Comparison of ENCODE assay signal across 8 cellular contexts in genomic region chr3:51434746-51435323, GRCh38. TPM values are rescaled to one million over a fixed set of nuclear protein-coding genes. Genes with fewer than 3 reads are reported as not detected.
DNase-seq lines count a peak whose midpoint lies in the region; ATAC-seq and TF ChIP-seq lines count a peak whose summit lies in the region.

No MANE protein-coding gene starts in this region.

- DNase-seq in DMS79 treated with DMSO at 0.1 percent for 48 hours (lab: John Stamatoyannopoulos, UW) (peak; percentile 2), DMS79 (lab: John Stamatoyannopoulos, UW) (no peak), SK-N-DZ (ENCODE audit: low spot score) (peak; percentile 31), breast epithelium (ENCODE audit: low spot score in 2 of 2) (no peak), kidney glomerular epithelial cell (lab: John Stamatoyannopoulos, UW) (peak; percentile 9)
- DNase-seq in stimulated activated CD8-positive, alpha-beta memory T cell treated with anti-CD3 and anti-CD28 coated beads, Interleukin-12 subunit alpha, Interleukin-12 subunit beta, amount 100 ng/mL, for 1 hour (ENCODE audit: low read depth) = peak; percentile 16

- no peak for TF ChIP-seq POLR2A in breast epithelium (IDR thresholded peaks at IDR 0.05)

- peak; percentile 26; the same call in 1 of the 2 replicates for TF ChIP-seq RAD21 in Ishikawa (IDR thresholded peaks at IDR 0.05; ENCODE audit: low read depth)

- TF ChIP-seq EP300 in Ishikawa (IDR thresholded peaks at IDR 0.05; ENCODE audit: borderline replicate concordance) = no peak

- H3K36me3 ChIP-seq in breast epithelium = no peaks in the 10 kb centered on the region

- H3K4me1 ChIP-seq in breast epithelium = no peaks in the 10 kb centered on the region

- no peaks in the 10 kb centered on the region for H3K9me3 ChIP-seq in breast epithelium

- TF ChIP-seq CTCF in breast epithelium (IDR thresholded peaks at IDR 0.05) = peak in 2 of 3 donors; percentile 19 to 32

- H3K27ac ChIP-seq in breast epithelium = no peak overlapping the region

- intact Hi-C loops in breast epithelium (cut with DNase I; ENCODE audit: low total_unique reads) = no loop called here

- no peak for ATAC-seq in GM21717 (IDR thresholded peaks at IDR 0.05; ENCODE audit: unreplicated experiment)

- no peak overlapping the region for H3K4me3 ChIP-seq in breast epithelium

- H3K27me3 ChIP-seq in breast epithelium = no peaks in the 10 kb centered on the region

TF ChIP-seq in Ishikawa, 13 proteins besides CTCF, POLR2A, EP300 and RAD21:
- TF ChIP-seq YY1 (IDR thresholded peaks at IDR 0.05; ENCODE audit: low read depth) = no peak
- no peak for TF ChIP-seq CREB1 (IDR thresholded peaks at IDR 0.05; ENCODE audit: low read depth)
- no peak for TF ChIP-seq FOXM1 (IDR thresholded peaks at IDR 0.05; ENCODE audit: borderline replicate concordance, low read depth)
- no peak for TF ChIP-seq NFIC (IDR thresholded peaks at IDR 0.05)
- TF ChIP-seq ZBTB7A (IDR thresholded peaks at IDR 0.05; ENCODE audit: low read depth) = no peak
- no peak for TF ChIP-seq REST (IDR thresholded peaks at IDR 0.05; ENCODE audit: low read depth)
- no peak for TF ChIP-seq TAF1 (IDR thresholded peaks at IDR 0.05; ENCODE audit: low read depth)

RNA-seq across cellular contexts. Expression of gene RBM15B, which starts 43.8 kb away (rescaled TPM):
- polyA plus RNA-seq in SK-N-DZ (2014; cell fraction: cytosol; rRNA removed) = 18.7 and 21.5 TPM in 2 replicates
- polyA plus RNA-seq in SK-N-DZ (2014; cell fraction: nucleus; rRNA removed) = 11.4 and 12.8 TPM in 2 replicates
- total RNA-seq in breast epithelium = 10 to 100 TPM; 24.6 to 32.5 (median 28.7) TPM

RNA-seq across cellular contexts. Expression of gene MANF, which starts 49.7 kb away (rescaled TPM):
- polyA plus RNA-seq in SK-N-DZ (2014; cell fraction: cytosol; rRNA removed) = 80.8 and 106 TPM in 2 replicates
- 36.1 and 58.6 TPM in 2 replicates for polyA plus RNA-seq in SK-N-DZ (2014; cell fraction: nucleus; rRNA removed)
- 10 to 100 TPM; 34.2 to 80.6 (median 40.0) TPM for total RNA-seq in breast epithelium

Comparison
In these comparisons a context has a peak if more than half of its experiments do, and no peak if none do; other contexts are left out.
1. DNase-seq: peak in DMS79 treated with DMSO at 0.1 percent for 48 hours (single experiment), SK-N-DZ (single experiment), kidney glomerular epithelial cell (single experiment) and stimulated activated CD8-positive, alpha-beta memory T cell treated with anti-CD3 and anti-CD28 coated beads, Interleukin-12 subunit alpha, Interleukin-12 subunit beta, amount 100 ng/mL, for 1 hour (single experiment); none in DMS79 (single experiment) and breast epithelium (0 of 2).